Comparison of ENCODE assay signal across 1 cellular context in genomic region chr4:102732678-102733445, GRCh38.
TF ChIP-seq lines count a peak whose summit lies in the region.

No MANE protein-coding gene starts in this region.

TF ChIP-seq in IMR-90, 13 proteins besides CTCF, POLR2A, EP300 and RAD21 (continued from another document):
- TF ChIP-seq USF2 (IDR thresholded peaks at IDR 0.05; ENCODE audit: low read depth, low read length) (no peak), ELK1 (IDR thresholded peaks at IDR 0.05; ENCODE audit: borderline replicate concordance, low read depth, low read length) (no peak), SMC3 (IDR thresholded peaks at IDR 0.05; ENCODE audit: low read depth, low read length) (no peak), MAZ (IDR thresholded peaks at IDR 0.05; ENCODE audit: borderline replicate concordance, low read depth, low read length) (no peak), FOS (IDR thresholded peaks at IDR 0.05; ENCODE audit: low read depth, low read length) (no peak), BHLHE40 (IDR thresholded peaks at IDR 0.05; ENCODE audit: low read depth, low read length) (no peak), RCOR1 (IDR thresholded peaks at IDR 0.05; ENCODE audit: insufficient replicate concordance, low read length) (no peak)
